21 cellular contexts compared by ENCODE assay signal in genomic region chr11:126034880-126035279, GRCh38. TPM values are rescaled to one million over a fixed set of nuclear protein-coding genes. Genes with fewer than 3 reads are reported as not detected.
DNase-seq lines count a peak whose midpoint lies in the region; TF ChIP-seq lines count a peak whose summit lies in the region.
"Had no signal": no experiment of that assay in that cellular context is flagged by ENCODE, and none has a peak within 500 bp of the region (broad histone marks: within the 10 kb centered on the region; RNA-seq: fewer than 3 reads in every experiment).

No MANE protein-coding gene starts in this region.

- no peaks in the 10 kb centered on the region for H3K27me3 ChIP-seq in adipocyte (replicated peaks; ENCODE audit: control insufficient read depth, insufficient read depth, low read length)
- H3K27me3 ChIP-seq in ectodermal cell (ENCODE audit: control insufficient read depth, insufficient read depth, low read length, poor library complexity, severe bottlenecking), result no peaks in the 10 kb centered on the region
- no peaks in the 10 kb centered on the region for H3K27me3 ChIP-seq in thyroid gland
- H3K27me3 ChIP-seq in stomach, result peaks cover 0 to 7% (median 0%) of the 10 kb centered on the region in 3 donors

- H3K4me1 ChIP-seq in adipocyte (ENCODE audit: control insufficient read depth, insufficient read depth, low read length), result peaks cover 82% of the 10 kb centered on the region
- peaks cover 47% of the 10 kb centered on the region for H3K4me1 ChIP-seq in ectodermal cell (ENCODE audit: control insufficient read depth, insufficient read depth, low read length)
- H3K4me1 ChIP-seq in thyroid gland, result peaks cover 50 to 61% of the 10 kb centered on the region in 2 donors
- peaks cover 0 to 20% (median 9%) of the 10 kb centered on the region in 4 donors for H3K4me1 ChIP-seq in stomach

- H3K36me3 ChIP-seq in adipocyte (ENCODE audit: control insufficient read depth, insufficient read depth, low read length, severe bottlenecking) (peaks cover 5% of the 10 kb centered on the region), ectodermal cell (ENCODE audit: control insufficient read depth, insufficient read depth, low read length) (no peaks in the 10 kb centered on the region), thyroid gland (no peaks in the 10 kb centered on the region), stomach (no peaks in the 10 kb centered on the region)

- DNase-seq in adipocyte (ENCODE audit: low read depth), result no peak
- DNase-seq in thyroid gland, result no peak
- DNase-seq in stomach, result no peak
- DNase-seq in NCI-H2081 (lab: John Stamatoyannopoulos, UW), result no peak
- no peak for DNase-seq in HEK293T (ENCODE audit: extremely low spot score)
- DNase-seq: Calu3, DMS153, DND-41, Kasumi-1, NCI-H1092 treated with DMSO at 0.1 percent for 48 hours, NCI-H1436, NCI-H187, NCI-H2171 treated with DMSO at 0.1 percent for 48 hours, NCI-H446, RPMI8226, SHP77 treated with DMSO at 0.1 percent for 48 hours had no signal

- intact Hi-C loops in thyroid gland (cut with DNase I) (no loop called here), stomach (cut with DNase I; ENCODE audit: low total_unique reads) (no loop called here)

- H3K9me3 Mint-ChIP-seq in nephron, result no peaks in the 10 kb centered on the region

- POLR2A ChIA-PET in HEK293T (lab: Yijun Ruan, JAX), result no interaction called here

- peak overlapping the region; percentile 53 for H3K4me3 ChIP-seq in adipocyte (ENCODE audit: low read length)
- H3K4me3 ChIP-seq in ectodermal cell (ENCODE audit: insufficient read depth, low read depth, low read length), result no peak overlapping the region
- no peak overlapping the region for H3K4me3 ChIP-seq in thyroid gland (replicated peaks in 1 of 3)
- H3K4me3 ChIP-seq in stomach, result no peak overlapping the region
- H3K4me3 ChIP-seq: K562 had no signal

- TF ChIP-seq POLR2A in thyroid gland (IDR thresholded peaks at IDR 0.05) (no peak), stomach (IDR thresholded peaks at IDR 0.05) (no peak)

- TF ChIP-seq CTCF in nephron (IDR thresholded peaks at IDR 0.05; ENCODE audit: unreplicated experiment in 3 of 3) (no peak), thyroid gland (IDR thresholded peaks at IDR 0.05) (no peak), stomach (IDR thresholded peaks at IDR 0.05) (no peak)

- H3K9me3 ChIP-seq in adipocyte (ENCODE audit: control insufficient read depth, low read length) (no peaks in the 10 kb centered on the region), ectodermal cell (ENCODE audit: control insufficient read depth, low read length) (no peaks in the 10 kb centered on the region), thyroid gland (no peaks in the 10 kb centered on the region), stomach (no peaks in the 10 kb centered on the region)

- TF ChIP-seq EP300 in stomach (IDR thresholded peaks at IDR 0.05), result no peak

- peaks cover 78% of the 10 kb centered on the region for H3K4me1 Mint-ChIP-seq in nephron
- H3K4me1 Mint-ChIP-seq: B cell had no signal

- no peaks in the 10 kb centered on the region for H3K27me3 Mint-ChIP-seq in nephron (ENCODE audit: low read depth)

- H3K4me3 Mint-ChIP-seq in nephron, result peak overlapping the region in 1 of 3 experiments; percentile 19
- H3K4me3 Mint-ChIP-seq: B cell had no signal

- CTCF ChIA-PET in HEK293T (lab: Yijun Ruan, JAX), result no interaction called here

- peak overlapping the region; percentile 68 for H3K27ac ChIP-seq in ectodermal cell (ENCODE audit: insufficient read depth, low read depth, low read length, poor library complexity, severe bottlenecking)
- peak overlapping the region; percentile 36 to 72 (median 59) for H3K27ac ChIP-seq in thyroid gland
- peak overlapping the region in 1 of 5 donors; percentile 34 for H3K27ac ChIP-seq in stomach
- H3K27ac ChIP-seq: C4-2B had no signal

- H3K27ac Mint-ChIP-seq in nephron, result peak overlapping the region; percentile 44 to 83 (median 81)
- H3K27ac Mint-ChIP-seq: B cell had no signal

- peak overlapping the region; percentile 31 for H3K9ac ChIP-seq in adipocyte (ENCODE audit: low read length)

- WGBS in ectodermal cell, 2 experiments, result 95 to 96% methylated on average over 2 of the region's 2 CpGs
- WGBS in thyroid gland, 2 donors, result 83 to 85% methylated on average over 2 of the region's 2 CpGs
- WGBS in stomach, 5 donors, result 70 to 91% (median 88%) methylated on average over 2 of the region's 2 CpGs

- H3K36me3 Mint-ChIP-seq in nephron (ENCODE audit: low read depth), result peaks cover 10% of the 10 kb centered on the region

TF ChIP-seq in HEK293T, 16 proteins besides CTCF, POLR2A, EP300 and RAD21:
- no peak for TF ChIP-seq FOXM1 (IDR thresholded peaks at IDR 0.05; ENCODE audit: borderline replicate concordance)
- TF ChIP-seq PKNOX1 (IDR thresholded peaks at IDR 0.05), result no peak
- no peak for TF ChIP-seq ZNF384 (IDR thresholded peaks at IDR 0.05)
- TF ChIP-seq CTBP1 (IDR thresholded peaks at IDR 0.05; ENCODE audit: borderline replicate concordance), result no peak
- no peak for TF ChIP-seq FOXK2 (IDR thresholded peaks at IDR 0.05)
- no peak for TF ChIP-seq SP1 (IDR thresholded peaks at IDR 0.05)
- TF ChIP-seq NFRKB (IDR thresholded peaks at IDR 0.05), result no peak
- no peak for TF ChIP-seq FOXA1 (IDR thresholded peaks at IDR 0.05)
- no peak for TF ChIP-seq ARNT (IDR thresholded peaks at IDR 0.05)
- TF ChIP-seq BHLHE40 (IDR thresholded peaks at IDR 0.05; ENCODE audit: borderline replicate concordance), result no peak
- no peak for TF ChIP-seq TARDBP (IDR thresholded peaks at IDR 0.05)
- TF ChIP-seq LEF1 (IDR thresholded peaks at IDR 0.05; ENCODE audit: borderline replicate concordance), result no peak
- no peak for TF ChIP-seq HDGF (IDR thresholded peaks at IDR 0.05; ENCODE audit: borderline replicate concordance)
- TF ChIP-seq SUZ12 (IDR thresholded peaks at IDR 0.05), result no peak
- no peak for TF ChIP-seq ELF4 (IDR thresholded peaks at IDR 0.05)

RNA-seq across cellular contexts. Expression of gene CDON, which starts 27.8 kb away (rescaled TPM):
- polyA plus RNA-seq in ectodermal cell (2013, experiment 1 of 4), result 175 TPM
- polyA plus RNA-seq in ectodermal cell (2013, experiment 2 of 4), result 198 TPM
- polyA plus RNA-seq in ectodermal cell (2013, experiment 3 of 4), result 131 TPM
- polyA plus RNA-seq in ectodermal cell (2013, experiment 4 of 4), result 166 TPM
- total RNA-seq in thyroid gland (100 to 1,000 TPM in 2 of 4 donors, 10 to 100 TPM in 2; 75.8 to 168 (median 108) TPM), stomach (10 to 100 TPM; 16.1 to 80.8 (median 26.8) TPM)
- 1 to 10 TPM in 1 of 3 donors, under 1 TPM in 2; 0.31 to 1.0 (median 0.44) TPM for polyA plus RNA-seq in stomach
- total RNA-seq: B cell had no signal
